1 cellular context compared by ENCODE assay signal in genomic region chr7:131532570-131533091, GRCh38.
TF ChIP-seq lines count a peak whose summit lies in the region.

No MANE protein-coding gene starts in this region.

TF ChIP-seq in K562, 482 proteins besides CTCF, POLR2A, EP300 and RAD21:
- TF ChIP-seq XRCC3 (IDR thresholded peaks at IDR 0.05) (no peak), HNRNPK (IDR thresholded peaks at IDR 0.05; ENCODE audit: low read depth, low read length, poor library complexity, severe bottlenecking) (no peak), ZNF175 (CRISPR knock-in tag; IDR thresholded peaks at IDR 0.05; ENCODE audit: low read depth) (no peak), HMGXB4 (CRISPR knock-in tag; IDR thresholded peaks at IDR 0.05) (no peak)
